In the genomic region with DNA sequence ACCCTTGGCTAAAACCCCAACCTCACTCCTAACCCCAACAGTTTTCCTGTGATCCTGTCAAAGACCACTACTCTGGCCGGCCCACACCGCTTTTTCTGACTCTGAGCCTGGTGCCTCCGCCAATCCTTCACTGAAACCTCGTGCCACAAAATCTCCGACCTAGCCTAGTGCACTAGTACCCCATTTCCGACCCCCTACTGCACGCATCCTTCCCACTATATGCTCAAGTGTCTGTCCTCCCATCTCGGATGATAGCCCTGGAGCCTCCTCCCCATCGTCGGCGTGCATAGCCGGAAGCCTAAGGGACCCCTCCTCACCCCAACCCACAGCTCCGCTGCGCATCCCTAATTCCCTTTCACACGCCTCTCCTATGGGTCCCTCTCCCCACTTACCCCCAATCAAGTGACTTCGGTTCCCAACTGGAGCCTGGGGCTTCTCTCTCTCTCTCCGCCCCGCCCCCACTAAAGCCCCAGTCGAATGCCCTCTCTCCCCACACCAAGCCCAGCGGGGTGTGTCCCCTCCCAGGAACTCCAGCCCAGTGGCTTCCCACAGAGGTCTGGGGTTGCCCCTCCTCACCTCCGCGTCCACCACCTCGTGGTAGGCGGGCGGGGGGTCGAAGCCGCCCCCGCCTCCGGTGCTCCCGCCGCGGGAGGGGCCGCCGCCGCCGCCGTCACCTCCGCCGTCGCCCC, we compare ENCODE assay signal across 8 cellular contexts. TPM values are rescaled to one million over a fixed set of nuclear protein-coding genes. Genes with fewer than 3 reads are reported as not detected.
DNase-seq lines count a peak whose midpoint lies in the region; ATAC-seq, FAIRE-seq and TF ChIP-seq lines count a peak whose summit lies in the region.

No MANE protein-coding gene starts in this region.

- WGBS in prostate gland = 1% methylated on average over 25 of the region's 40 CpGs

- no peak for FAIRE-seq in RCC 7860 (lab: Jason Lieb, UNC)

- H3K36me3 Mint-ChIP-seq in activated naive CD8-positive, alpha-beta T cell treated with anti-CD3 and anti-CD28 coated beads, Interleukin-2, amount 50 U/mL, for 24 hours (ENCODE audit: low read depth) = peaks cover 12% of the 10 kb centered on the region

- TF ChIP-seq CTCF in prostate gland (IDR thresholded peaks at IDR 0.05) = no peak

- H3K9me3 ChIP-seq in prostate gland = no peaks in the 10 kb centered on the region

- H3K4me3 Mint-ChIP-seq in activated naive CD8-positive, alpha-beta T cell treated with anti-CD3 and anti-CD28 coated beads, Interleukin-2, amount 50 U/mL, for 24 hours = peak overlapping the region; percentile 94

- DNase-seq in ACHN = peak; percentile 60
- DNase-seq in RCC 7860 (ENCODE audit: low spot score) = peak; percentile 42
- peak; percentile 59 for DNase-seq in activated naive CD8-positive, alpha-beta T cell treated with anti-CD3 and anti-CD28 coated beads, Interleukin-2, amount 50 U/mL, for 24 hours
- DNase-seq in left ventricle myocardium superior = peak; percentile 63
- DNase-seq in prostate gland (ENCODE audit: low spot score) = peak; percentile 7
- DNase-seq in NCI-H1048 (lab: John Stamatoyannopoulos, UW) = no peak

- peak overlapping the region; percentile 80 to 85 for H3K4me3 ChIP-seq in prostate gland

- no peak for TF ChIP-seq POLR2A in prostate gland (IDR thresholded peaks at IDR 0.05)

- no peaks in the 10 kb centered on the region for H3K36me3 ChIP-seq in prostate gland

- H3K27ac Mint-ChIP-seq in activated naive CD8-positive, alpha-beta T cell treated with anti-CD3 and anti-CD28 coated beads, Interleukin-2, amount 50 U/mL, for 24 hours = peak overlapping the region; percentile 91

- no peaks in the 10 kb centered on the region for H3K9me3 Mint-ChIP-seq in activated naive CD8-positive, alpha-beta T cell treated with anti-CD3 and anti-CD28 coated beads, Interleukin-2, amount 50 U/mL, for 24 hours

- intact Hi-C loops in left ventricle myocardium superior (cut with micrococcal nuclease) (no loop called here), prostate gland (cut with DNase I) (loop anchor here (5.0 kb wide), 1 partner anchor 72 kb away; no protein-coding TSS in a partner anchor)

- H3K4me1 Mint-ChIP-seq in activated naive CD8-positive, alpha-beta T cell treated with anti-CD3 and anti-CD28 coated beads, Interleukin-2, amount 50 U/mL, for 24 hours = peaks cover 71% of the 10 kb centered on the region

- H3K27me3 ChIP-seq in prostate gland (replicated peaks; ENCODE audit: insufficient read depth) = no peaks in the 10 kb centered on the region

- peaks cover 3% of the 10 kb centered on the region for H3K4me1 ChIP-seq in prostate gland (replicated peaks)

- ATAC-seq in GM18867 (IDR thresholded peaks at IDR 0.05; ENCODE audit: unreplicated experiment) = peak; percentile 7
- ATAC-seq in HG03135 (IDR thresholded peaks at IDR 0.05; ENCODE audit: unreplicated experiment) = peak; percentile 6
- no peak for ATAC-seq in activated naive CD8-positive, alpha-beta T cell treated with anti-CD3 and anti-CD28 coated beads, Interleukin-2, amount 50 U/mL, for 24 hours
- ATAC-seq in left ventricle myocardium superior = peak; percentile 6

- peak overlapping the region; percentile 92 to 98 for H3K27ac ChIP-seq in prostate gland

- in situ Hi-C loops in ACHN (cut with HindIII; ENCODE audit: low pct_ligation_motif_present, low pct_unique_long_range_greater_than_20kb, low sequenced_read_pairs) = no loop called here

- H3K27me3 Mint-ChIP-seq in activated naive CD8-positive, alpha-beta T cell treated with anti-CD3 and anti-CD28 coated beads, Interleukin-2, amount 50 U/mL, for 24 hours = peaks cover 2% of the 10 kb centered on the region

RNA-seq across cellular contexts. Expression of a gene that starts 0.8 kb away (rescaled TPM):
- total RNA-seq in left ventricle myocardium superior (33.1 TPM), prostate gland (10 to 100 TPM; 29.7 to 44.6 TPM)
